ENCODE assay signal across 26 cellular contexts in the genomic region with DNA sequence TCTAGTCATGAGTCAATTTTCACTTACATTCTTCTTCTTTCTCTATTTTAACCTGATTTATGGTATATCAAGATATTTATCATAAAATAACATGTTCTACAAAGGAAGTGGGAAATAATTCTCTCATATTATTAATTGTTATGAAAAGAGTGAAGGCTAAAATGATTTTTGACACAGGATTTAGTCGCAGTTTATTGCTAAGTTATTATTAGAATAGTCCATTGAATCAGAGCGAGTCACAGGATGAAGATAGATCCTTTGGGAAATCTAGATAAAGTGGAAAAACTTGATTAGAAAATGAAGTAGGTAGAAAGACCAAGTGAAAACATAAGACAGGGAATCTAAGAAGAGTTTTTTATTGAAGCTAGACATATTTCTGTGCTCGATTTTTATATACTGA.
"Had no signal": no experiment of that assay in that cellular context is flagged by ENCODE, and none has a peak within 500 bp of the region (broad histone marks: within the 10 kb centered on the region; RNA-seq: fewer than 3 reads in every experiment).

No MANE protein-coding gene starts in this region.

- ATAC-seq: activated CD8-positive, alpha-beta T cell treated with anti-CD3 and anti-CD28 coated beads for 36 hours; activated T-helper 17 cell treated with anti-CD3 and anti-CD28 coated beads, Interleukin-2, amount 50 U/mL, for 72 hours; body of pancreas; lower lobe of right lung; stimulated activated memory B cell treated with anti-CD40 and anti-IgM and Interleukin-4, amounts not matched to agents 10 μg/mL and 1 μg/mL and 100 μg/mL, for 72 hours; upper lobe of right lung had no signal

- DNase-seq: activated CD4-positive, alpha-beta T cell treated with anti-CD3 and anti-CD28 coated beads, Interleukin-2, amount 10 ng/mL, durations not matched to agents 24 days and 14 days; activated CD4-positive, CD25-positive, alpha-beta regulatory T cell; activated CD8-positive, alpha-beta T cell treated with anti-CD3 and anti-CD28 coated beads for 36 hours; activated naive CD4-positive, alpha-beta T cell; activated naive CD8-positive, alpha-beta T cell treated with anti-CD3 and anti-CD28 coated beads, Interleukin-2, amount 10 ng/mL, durations not matched to agents 7 days and 5 days; activated T-cell treated with anti-CD3 and anti-CD28 coated beads, Interleukin-2, amount 50 U/mL, for 1 hour; amygdala; body of pancreas; foreskin melanocyte; glutamatergic neuron; hippocampal formation; islet precursor cell; lower lobe of right lung; midbrain; nephron progenitor cell; nucleus accumbens; sigmoid colon; spleen; stimulated activated CD4-positive, alpha-beta T cell treated with anti-CD3 and anti-CD28 coated beads, Interleukin-4, amount 100 ng/mL, for 4 hours; T1000; upper lobe of right lung had no signal

- FAIRE-seq: endometrium had no signal

- H3K36me3 ChIP-seq: esophagus muscularis mucosa, lower lobe of right lung, sigmoid colon, spleen, upper lobe of right lung had no signal

- H3K4me1 ChIP-seq: body of pancreas, esophagus muscularis mucosa, lower lobe of right lung, spleen, upper lobe of right lung had no signal

- H3K9me3 ChIP-seq: body of pancreas, esophagus muscularis mucosa, lower lobe of right lung, sigmoid colon, upper lobe of right lung had no signal

- H3K27me3 ChIP-seq: body of pancreas, esophagus muscularis mucosa, sigmoid colon, spleen, upper lobe of right lung had no signal

- H3K4me3 ChIP-seq: body of pancreas, coronary artery, esophagus muscularis mucosa, lower lobe of right lung, sigmoid colon, spleen, upper lobe of right lung had no signal

- H3K27ac ChIP-seq: body of pancreas, coronary artery, esophagus muscularis mucosa, lower lobe of right lung, sigmoid colon, spleen, upper lobe of right lung had no signal
